In the genomic region with DNA sequence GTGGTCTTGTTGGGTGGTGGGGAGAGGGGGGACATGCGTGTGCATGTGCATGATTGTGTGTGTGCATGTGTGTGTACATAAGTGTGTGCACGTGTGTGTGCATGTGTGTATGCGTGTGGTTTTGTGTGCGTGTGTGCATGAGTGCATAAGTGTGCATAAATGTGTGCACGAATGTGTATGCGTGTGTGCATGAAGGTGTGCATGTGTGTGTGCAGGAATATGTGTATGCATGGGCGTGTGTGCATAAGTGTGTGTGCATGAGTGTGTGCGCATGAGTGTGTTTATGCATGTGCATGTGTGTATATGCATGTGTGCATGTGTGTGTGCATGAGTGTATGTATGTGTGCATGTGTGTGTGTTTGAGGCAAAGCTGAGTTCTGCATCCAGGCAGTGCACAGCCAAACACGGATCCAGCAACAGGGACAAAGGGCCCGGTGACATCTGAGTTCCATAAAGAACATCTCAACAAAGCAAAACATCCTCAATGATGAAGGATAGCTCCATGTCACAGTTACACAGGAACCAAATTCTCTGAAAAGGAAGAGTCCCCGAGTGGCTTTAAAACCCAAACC, we compare ENCODE assay signal across 26 cellular contexts.
"Had no signal": no experiment of that assay in that cellular context is flagged by ENCODE, and none has a peak within 500 bp of the region (broad histone marks: within the 10 kb centered on the region; RNA-seq: fewer than 3 reads in every experiment).

No MANE protein-coding gene starts in this region.

- H3K4me3 ChIP-seq: adrenal gland, body of pancreas, breast epithelium, MG63, SJCRH30, SK-N-MC had no signal

- H3K27ac ChIP-seq: adrenal gland, body of pancreas, breast epithelium, SJCRH30, SK-N-MC had no signal

- FAIRE-seq: astrocyte had no signal

- H3K4me1 ChIP-seq: adrenal gland, body of pancreas, breast epithelium had no signal

- DNase-seq: activated CD4-positive, alpha-beta T cell treated with anti-CD3 and anti-CD28 coated beads, Interleukin-2, amount 10 ng/mL, durations not matched to agents 7 days and 5 days; activated CD4-positive, alpha-beta T cell treated with anti-CD3 and anti-CD28 coated beads, Interleukin-2, amount 50 U/mL, for 48 hours; activated CD8-positive, alpha-beta T cell treated with anti-CD3 and anti-CD28 coated beads, Interleukin-2, amount 10 ng/mL, durations not matched to agents 7 days and 5 days; activated gamma-delta T cell; activated naive CD4-positive, alpha-beta T cell treated with anti-CD3 and anti-CD28 coated beads for 36 hours; activated T-cell treated with anti-CD3 and anti-CD28 coated beads, Interleukin-2, amount 50 U/mL, for 24 hours; adrenal gland; body of pancreas; caudate nucleus; Karpas-422; MG63; NCI-H1048; NCI-H1105 treated with DMSO at 0.1 percent for 48 hours; NCI-H1436; NCI-H1694; NCI-H1930; NCI-H2081 treated with DMSO at 0.1 percent for 48 hours; NCI-H226; NCI-H446 treated with DMSO at 0.1 percent for 48 hours; NCI-H524; SHP77; SJCRH30; T1000 had no signal

- H3K9me3 ChIP-seq: adrenal gland, body of pancreas, breast epithelium, MG63, SJCRH30 had no signal

- H3K36me3 ChIP-seq: adrenal gland, breast epithelium, MG63, SJCRH30 had no signal

- H3K27me3 ChIP-seq: adrenal gland, body of pancreas, breast epithelium, MG63, SJCRH30 had no signal
